ENCODE assay signal across 8 cellular contexts in the genomic region with DNA sequence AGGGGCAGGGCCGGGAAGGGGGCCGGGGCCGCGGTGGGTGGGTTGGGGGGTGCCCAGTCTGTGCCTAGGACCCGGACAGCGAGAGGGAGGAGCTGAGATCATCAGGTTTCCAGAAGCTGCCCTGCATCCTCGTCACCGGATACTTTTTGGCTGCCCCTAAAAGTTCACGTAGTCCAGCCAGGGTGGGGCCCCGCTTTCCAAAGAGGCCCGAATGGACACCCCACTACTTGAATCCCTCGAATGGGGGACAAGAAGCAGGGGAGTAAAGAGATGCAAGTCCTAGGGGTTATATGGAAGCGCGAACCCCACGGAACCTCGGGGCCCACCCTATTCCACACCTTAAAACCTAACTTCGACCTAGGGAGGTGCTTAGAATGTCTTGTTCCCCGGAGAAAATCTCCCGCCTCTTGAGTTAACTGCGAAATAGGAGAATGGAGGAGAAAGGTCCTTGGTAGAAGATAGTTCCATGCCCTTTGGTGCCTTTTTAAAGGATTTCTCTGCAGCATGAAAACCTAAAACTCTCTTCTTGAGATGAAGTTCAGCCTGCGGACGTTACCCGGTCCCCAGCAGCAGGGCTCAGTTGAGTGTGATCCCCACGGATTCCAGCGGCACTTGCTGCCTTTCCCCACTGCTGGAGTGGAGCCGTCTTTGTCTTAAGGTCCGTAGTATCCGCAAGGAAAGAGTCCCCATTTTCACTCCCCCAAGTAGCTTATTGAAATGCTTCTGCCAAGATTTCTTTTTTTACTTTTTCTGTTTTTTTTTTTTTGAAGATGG. TPM values are rescaled to one million over a fixed set of nuclear protein-coding genes. Genes with fewer than 3 reads are reported as not detected.
DNase-seq lines count a peak whose midpoint lies in the region; ATAC-seq and TF ChIP-seq lines count a peak whose summit lies in the region.

No MANE protein-coding gene starts in this region.

- no peak overlapping the region for H3K9ac ChIP-seq in KMS-11

- POLR2A ChIA-PET in naive thymus-derived CD8-positive, alpha-beta T cell (lab: Charles Lee): interaction anchor here (0.7 kb wide), 1 partner anchor 217 kb away, joined by 3 read pairs; no protein-coding TSS in a partner anchor

- H3K27ac Mint-ChIP-seq in naive thymus-derived CD8-positive, alpha-beta T cell: peak overlapping the region in 3 of 10 donors; percentile 40 to 53 (median 48)

- H3K27me3 Mint-ChIP-seq in naive thymus-derived CD8-positive, alpha-beta T cell: peaks cover 5 to 44% (median 18%) of the 10 kb centered on the region in 5 donors

- H3K36me3 Mint-ChIP-seq in naive thymus-derived CD8-positive, alpha-beta T cell: no peaks in the 10 kb centered on the region

- peaks cover 7 to 21% (median 15%) of the 10 kb centered on the region in 4 donors for H3K4me1 Mint-ChIP-seq in naive thymus-derived CD8-positive, alpha-beta T cell

- H3K36me3 ChIP-seq in KMS-11 (ENCODE audit: insufficient read depth) (no peaks in the 10 kb centered on the region), ectodermal cell (ENCODE audit: control insufficient read depth, insufficient read depth, low read length) (peaks cover 2% of the 10 kb centered on the region)

- DNase-seq in AG08396 (ENCODE audit: low spot score): peak; percentile 35
- peak in 2 of 10 donors; percentile 2 to 4 for DNase-seq in naive thymus-derived CD8-positive, alpha-beta T cell
- no peak for DNase-seq in NCI-H2171 treated with DMSO at 0.1 percent for 48 hours (lab: John Stamatoyannopoulos, UW)

- ATAC-seq in naive thymus-derived CD8-positive, alpha-beta T cell: no peak
- ATAC-seq in HG03135 (IDR thresholded peaks at IDR 0.05; ENCODE audit: unreplicated experiment) (no peak), GM19395 (IDR thresholded peaks at IDR 0.05; ENCODE audit: unreplicated experiment) (no peak), GM18870 (IDR thresholded peaks at IDR 0.05; ENCODE audit: unreplicated experiment) (no peak)

- H3K4me1 ChIP-seq in KMS-11 (ENCODE audit: low read depth, poor library complexity, severe bottlenecking) (peaks cover 4% of the 10 kb centered on the region), ectodermal cell (ENCODE audit: control insufficient read depth, insufficient read depth, low read length) (peaks cover 19% of the 10 kb centered on the region)

- H3K27ac ChIP-seq in KMS-11: no peak overlapping the region
- no peak overlapping the region for H3K27ac ChIP-seq in ectodermal cell (ENCODE audit: insufficient read depth, low read depth, low read length, poor library complexity, severe bottlenecking)

- peak overlapping the region; percentile 53 for H3K4me2 ChIP-seq in KMS-11

- H4K20me1 ChIP-seq in KMS-11 (ENCODE audit: insufficient read depth): no peaks in the 10 kb centered on the region

- H3K27me3 ChIP-seq in KMS-11 (ENCODE audit: insufficient read depth, low read depth): no peaks in the 10 kb centered on the region
- H3K27me3 ChIP-seq in ectodermal cell (ENCODE audit: control insufficient read depth, insufficient read depth, low read length, poor library complexity, severe bottlenecking): peaks cover 24% of the 10 kb centered on the region

- H3K9me3 Mint-ChIP-seq in naive thymus-derived CD8-positive, alpha-beta T cell: no peaks in the 10 kb centered on the region

- WGBS in ectodermal cell, 2 experiments: 53 to 54% methylated on average over 28 of the region's 28 CpGs

- peak overlapping the region; percentile 94 for H2AFZ ChIP-seq in KMS-11 (ENCODE audit: low read depth)

- H3K4me3 Mint-ChIP-seq in naive thymus-derived CD8-positive, alpha-beta T cell: peak overlapping the region; percentile 39 to 96 (median 72)

- no peaks in the 10 kb centered on the region for H3K9me3 ChIP-seq in ectodermal cell (ENCODE audit: control insufficient read depth, low read length)

- no peak overlapping the region for H3K4me3 ChIP-seq in KMS-11 (IDR thresholded peaks at IDR 0.05; ENCODE audit: insufficient read depth, low read depth, low read length)
- H3K4me3 ChIP-seq in ectodermal cell (ENCODE audit: insufficient read depth, low read depth, low read length): peak overlapping the region; percentile 68

- TF ChIP-seq CTCF in KMS-11 (conservative IDR thresholded peaks at IDR 0.05; ENCODE audit: low read depth, low read length): no peak

- no peaks in the 10 kb centered on the region for H3K79me2 ChIP-seq in KMS-11 (ENCODE audit: insufficient read depth, low read depth)

RNA-seq across cellular contexts. Expression of gene RNF152, which starts 2.1 kb away (rescaled TPM):
- 9.0 TPM for polyA plus RNA-seq in ectodermal cell (2013, experiment 1 of 4)
- polyA plus RNA-seq in ectodermal cell (2013, experiment 2 of 4): 6.7 TPM
- 5.6 TPM for polyA plus RNA-seq in ectodermal cell (2013, experiment 3 of 4)
- polyA plus RNA-seq in ectodermal cell (2013, experiment 4 of 4): 4.2 TPM
- total RNA-seq in naive thymus-derived CD8-positive, alpha-beta T cell: under 1 TPM; 0.19 to 0.23 TPM
- not detected for polyA plus RNA-seq in naive thymus-derived CD8-positive, alpha-beta T cell
